ENCODE assay signal across 29 cellular contexts in genomic region chr15:48182749-48183148, GRCh38. TPM values are rescaled to one million over a fixed set of nuclear protein-coding genes. Genes with fewer than 3 reads are reported as not detected.
"Had no signal": no experiment of that assay in that cellular context is flagged by ENCODE, and none has a peak within 500 bp of the region (broad histone marks: within the 10 kb centered on the region; RNA-seq: fewer than 3 reads in every experiment).

No MANE protein-coding gene starts in this region.

- DNase-seq: dorsolateral prefrontal cortex; effector CD4-positive, alpha-beta T cell; foreskin fibroblast; gastrocnemius medialis; heart left ventricle; hippocampal formation; left cardiac atrium; left lung; mesenchymal stem cell; mucosa of descending colon; naive B cell; stimulated activated naive B cell treated with anti-CD40 and anti-IgM and Interleukin-4, amounts not matched to agents 10 μg/mL and 1 μg/mL and 100 μg/mL, for 72 hours; upper lobe of left lung had no signal

- H3K79me2 ChIP-seq: parathyroid adenoma had no signal

- H3K4me1 Mint-ChIP-seq: mesothelial cell of epicardium; naive B cell; neural crest cell; stimulated activated naive B cell treated with anti-CD40 and anti-IgM and Interleukin-4, amounts not matched to agents 10 μg/mL and 1 μg/mL and 100 μg/mL, for 72 hours had no signal

- H3K27me3 ChIP-seq: dorsolateral prefrontal cortex, tibial nerve had no signal

- ATAC-seq: esophagus mucosa; gastrocnemius medialis; heart left ventricle; left cardiac atrium; left lung; mucosa of descending colon; natural killer cell treated with Interleukin-12 subunit alpha and Interleukin-12 subunit beta and Interleukin-15 and Interleukin-18, amount 100 ng/mL, for 72 hours; sciatic nerve; stimulated activated naive B cell treated with anti-CD40 and anti-IgM and Interleukin-4, amounts not matched to agents 10 μg/mL and 1 μg/mL and 100 μg/mL, for 72 hours had no signal

- H3K4me1 ChIP-seq: parathyroid adenoma had no signal

- H3K9ac ChIP-seq: parathyroid adenoma had no signal

- H3K4me3 Mint-ChIP-seq: mesothelial cell of epicardium; natural killer cell treated with Interleukin-12 subunit alpha and Interleukin-12 subunit beta and Interleukin-15 and Interleukin-18, amount 100 ng/mL, for 72 hours; stimulated activated naive B cell treated with anti-CD40 and anti-IgM and Interleukin-4, amounts not matched to agents 10 μg/mL and 1 μg/mL and 100 μg/mL, for 72 hours; stimulated activated naive CD8-positive, alpha-beta T cell treated with anti-CD3 and anti-CD28 coated beads, Interleukin-15, Interleukin-2, amounts not matched to agents 100 ng/mL and 50 ng/mL, for 24 hours had no signal

- H3K36me3 Mint-ChIP-seq: mesothelial cell of epicardium; naive B cell; natural killer cell treated with Interleukin-12 subunit alpha and Interleukin-12 subunit beta and Interleukin-15 and Interleukin-18, amount 100 ng/mL, for 72 hours; stimulated activated naive B cell treated with anti-CD40 and anti-IgM and Interleukin-4, amounts not matched to agents 10 μg/mL and 1 μg/mL and 100 μg/mL, for 72 hours had no signal

- H2AFZ ChIP-seq: parathyroid adenoma had no signal

- H3K27ac ChIP-seq: dorsolateral prefrontal cortex, epithelial cell of prostate, gastrocnemius medialis, heart left ventricle, left lung, parathyroid adenoma, thoracic aorta, tibial nerve, upper lobe of left lung had no signal

- H3K27ac Mint-ChIP-seq: mesothelial cell of epicardium; natural killer cell treated with Interleukin-12 subunit alpha and Interleukin-12 subunit beta and Interleukin-15 and Interleukin-18, amount 100 ng/mL, for 72 hours; progenitor cell of endocrine pancreas; stimulated activated naive B cell treated with anti-CD40 and anti-IgM and Interleukin-4, amounts not matched to agents 10 μg/mL and 1 μg/mL and 100 μg/mL, for 72 hours; stimulated activated naive CD8-positive, alpha-beta T cell treated with anti-CD3 and anti-CD28 coated beads, Interleukin-15, Interleukin-2, amounts not matched to agents 100 ng/mL and 50 ng/mL, for 24 hours had no signal

- H3K4me3 ChIP-seq: dorsolateral prefrontal cortex, gastrocnemius medialis, heart left ventricle, left lung, mucosa of descending colon, thoracic aorta, tibial nerve, upper lobe of left lung had no signal

- H3K9me3 Mint-ChIP-seq: natural killer cell treated with Interleukin-12 subunit alpha and Interleukin-12 subunit beta and Interleukin-15 and Interleukin-18, amount 100 ng/mL, for 72 hours; neural crest cell; stimulated activated naive B cell treated with anti-CD40 and anti-IgM and Interleukin-4, amounts not matched to agents 10 μg/mL and 1 μg/mL and 100 μg/mL, for 72 hours; stimulated activated naive CD8-positive, alpha-beta T cell treated with anti-CD3 and anti-CD28 coated beads, Interleukin-15, Interleukin-2, amounts not matched to agents 100 ng/mL and 50 ng/mL, for 24 hours had no signal

- H3K36me3 ChIP-seq: gastrocnemius medialis, heart left ventricle, left lung, thoracic aorta, tibial nerve, upper lobe of left lung had no signal

RNA-seq across cellular contexts. Expression of gene CTXN2, which starts 8.7 kb away (rescaled TPM):
- total RNA-seq: esophagus mucosa; gastrocnemius medialis; glomerular endothelial cell; heart left ventricle; kidney epithelial cell; left cardiac atrium; left lung; lower leg skin; lung microvascular endothelial cell; natural killer cell treated with Interleukin-12 subunit alpha and Interleukin-12 subunit beta and Interleukin-15 and Interleukin-18, amount 100 ng/mL, for 72 hours; osteoblast; sciatic nerve; thoracic aorta; tibial nerve; upper lobe of left lung had no signal

RNA-seq across cellular contexts. Expression of gene SLC12A1, which starts 23.4 kb away (rescaled TPM):
- total RNA-seq: esophagus mucosa; gastrocnemius medialis; glomerular endothelial cell; heart left ventricle; kidney epithelial cell; left cardiac atrium; left lung; lower leg skin; lung microvascular endothelial cell; mucosa of descending colon; natural killer cell treated with Interleukin-12 subunit alpha and Interleukin-12 subunit beta and Interleukin-15 and Interleukin-18, amount 100 ng/mL, for 72 hours; osteoblast; progenitor cell of endocrine pancreas; sciatic nerve; tibial nerve; upper lobe of left lung had no signal
